Comparison of ENCODE assay signal across 10 cellular contexts in the genomic region with DNA sequence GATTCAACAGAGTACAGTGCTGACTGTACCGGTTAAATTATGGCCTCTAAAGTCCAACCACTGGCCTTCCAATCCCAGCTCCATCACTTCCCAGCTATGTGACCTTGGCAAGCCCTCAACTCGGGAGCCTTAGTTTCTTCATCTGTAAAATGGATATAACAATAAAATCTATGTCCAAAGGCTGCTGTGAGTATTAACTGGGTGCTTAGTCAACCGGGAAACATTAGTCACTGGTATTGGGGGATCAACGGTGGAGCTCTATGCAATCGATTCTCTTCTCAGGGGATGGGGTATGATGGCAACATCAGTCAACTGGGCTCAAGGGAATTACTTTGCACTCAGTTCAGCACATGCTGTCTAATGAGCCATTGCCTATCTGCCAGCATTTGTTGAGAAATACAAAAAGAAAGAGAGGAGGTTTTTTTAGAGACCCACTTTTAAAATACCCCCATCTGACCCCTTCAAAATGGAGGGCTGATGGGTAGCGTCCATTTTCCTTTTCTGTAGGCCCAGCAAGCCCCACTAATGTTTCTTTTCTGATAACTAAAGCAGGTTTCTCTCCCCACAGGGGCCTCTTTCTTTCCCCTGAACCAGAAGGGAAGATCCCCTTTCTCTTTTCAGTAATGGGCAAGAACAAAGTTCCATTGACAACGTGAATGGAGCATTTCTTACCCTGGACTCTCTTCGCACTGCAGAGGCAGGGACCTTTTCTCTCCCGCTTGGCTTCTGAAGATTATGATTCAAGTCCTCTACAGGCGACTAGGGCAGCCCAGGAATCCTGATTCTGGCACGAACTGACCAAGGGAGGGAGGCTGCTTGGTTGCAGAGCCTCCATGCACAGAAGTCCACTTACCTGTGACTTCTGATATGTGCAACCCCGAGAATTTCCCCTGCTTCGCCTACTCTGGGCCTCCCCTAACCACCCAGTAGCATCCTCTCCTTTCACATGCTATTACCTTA. TPM values are rescaled to one million over a fixed set of nuclear protein-coding genes. Genes with fewer than 3 reads are reported as not detected.
DNase-seq lines count a peak whose midpoint lies in the region; ATAC-seq, FAIRE-seq and TF ChIP-seq lines count a peak whose summit lies in the region.
"Had no signal": no experiment of that assay in that cellular context is flagged by ENCODE, and none has a peak within 500 bp of the region (broad histone marks: within the 10 kb centered on the region; RNA-seq: fewer than 3 reads in every experiment).

No MANE protein-coding gene starts in this region.

- FAIRE-seq in frontal cortex (lab: Jason Lieb, UNC) = no peak

- H3K4me1 ChIP-seq in ectodermal cell (ENCODE audit: control insufficient read depth, insufficient read depth, low read length) = no peaks in the 10 kb centered on the region

- H3K27me3 ChIP-seq in ectodermal cell (ENCODE audit: control insufficient read depth, insufficient read depth, low read length, poor library complexity, severe bottlenecking) = no peaks in the 10 kb centered on the region

- peak overlapping the region; percentile 42 for H3K27ac ChIP-seq in ectodermal cell (ENCODE audit: insufficient read depth, low read depth, low read length, poor library complexity, severe bottlenecking)

- ATAC-seq in GM19455 (IDR thresholded peaks at IDR 0.05; ENCODE audit: unreplicated experiment) (peak; percentile 1), HG03442 (IDR thresholded peaks at IDR 0.05; ENCODE audit: unreplicated experiment) (peak; percentile 24)

- H3K36me3 ChIP-seq in ectodermal cell (ENCODE audit: control insufficient read depth, insufficient read depth, low read length) = no peaks in the 10 kb centered on the region

- 89% methylated on average over 13 of the region's 13 CpGs for WGBS in ectodermal cell, 2 experiments

- H3K4me3 ChIP-seq in ectodermal cell (ENCODE audit: insufficient read depth, low read depth, low read length) = no peak overlapping the region

- TF ChIP-seq CTCF in GM10266 (IDR thresholded peaks at IDR 0.05; ENCODE audit: control insufficient read depth, insufficient read depth, low read depth, missing control alignments) = no peak

- DNase-seq in GM10266 (ENCODE audit: extremely low spot score) = peak; percentile 48
- DNase-seq in ureter (ENCODE audit: low spot score) = no peak
- no peak for DNase-seq in NCI-H1105 treated with DMSO at 0.1 percent for 48 hours (lab: John Stamatoyannopoulos, UW)
- DNase-seq in DMS153 treated with DMSO at 0.1 percent for 48 hours (lab: John Stamatoyannopoulos, UW; ENCODE audit: unreplicated experiment) = no peak
- DNase-seq in frontal cortex (ENCODE audit: low spot score in 2 of 2) = no peak
- DNase-seq: midbrain, SW 1271 had no signal

- H3K9me3 ChIP-seq in ectodermal cell (ENCODE audit: control insufficient read depth, low read length) = no peaks in the 10 kb centered on the region

RNA-seq across cellular contexts. Expression of a gene that starts 8.7 kb away (rescaled TPM):
- polyA plus RNA-seq in ectodermal cell (2013, experiment 1 of 4) = 68.8 TPM
- 66.4 TPM for polyA plus RNA-seq in ectodermal cell (2013, experiment 2 of 4)
- 62.0 TPM for polyA plus RNA-seq in ectodermal cell (2013, experiment 3 of 4)
- 64.0 TPM for polyA plus RNA-seq in ectodermal cell (2013, experiment 4 of 4)
- total RNA-seq in ureter (80.5 TPM), frontal cortex (73.0 TPM)
